ENCODE assay signal across 20 cellular contexts in genomic region chr3:61890167-61890566, GRCh38.
"Had no signal": no experiment of that assay in that cellular context is flagged by ENCODE, and none has a peak within 500 bp of the region (broad histone marks: within the 10 kb centered on the region; RNA-seq: fewer than 3 reads in every experiment).

No MANE protein-coding gene starts in this region.

- H3K36me3 ChIP-seq: colonic mucosa, gastrocnemius medialis, left lung, right lobe of liver, suprapubic skin, transverse colon, vagina had no signal

- H3K4me3 ChIP-seq: colonic mucosa, gastrocnemius medialis, left lung, right lobe of liver, smooth muscle cell, suprapubic skin, transverse colon, vagina had no signal

- H3K36me3 Mint-ChIP-seq: mesothelial cell of epicardium had no signal

- H3K27me3 Mint-ChIP-seq: central memory CD8-positive, alpha-beta T cell had no signal

- H3K4me3 Mint-ChIP-seq: activated T-cell treated with anti-CD3 and anti-CD28 coated beads, Interleukin-2, amount 50 U/mL, for 72 hours; central memory CD8-positive, alpha-beta T cell; mesothelial cell of epicardium; stimulated activated naive CD8-positive, alpha-beta T cell treated with anti-CD3 and anti-CD28 coated beads, Interleukin-15, amount 100 ng/mL, for 72 hours had no signal

- H3K4me1 ChIP-seq: colonic mucosa had no signal

- H3K4me1 Mint-ChIP-seq: central memory CD8-positive, alpha-beta T cell had no signal

- H3K9me3 ChIP-seq: colonic mucosa, gastrocnemius medialis, left lung, right lobe of liver, suprapubic skin, transverse colon, vagina had no signal

- H3K27me3 ChIP-seq: colonic mucosa, gastrocnemius medialis, left lung, right lobe of liver, suprapubic skin, transverse colon, vagina had no signal

- H3K27ac ChIP-seq: colonic mucosa, gastrocnemius medialis, left lung, right lobe of liver, suprapubic skin, transverse colon, vagina had no signal

- H3K9me3 Mint-ChIP-seq: mesothelial cell of epicardium; stimulated activated naive CD8-positive, alpha-beta T cell treated with anti-CD3 and anti-CD28 coated beads, Interleukin-15, amount 100 ng/mL, for 72 hours had no signal

- ATAC-seq: activated CD4-positive, CD25-positive, alpha-beta regulatory T cell treated with anti-CD3 and anti-CD28 coated beads, Interleukin-2, amount 50 U/mL, for 24 hours; activated T-cell treated with anti-CD3 and anti-CD28 coated beads, Interleukin-2, amount 50 U/mL, for 72 hours; gastrocnemius medialis; left lung; right lobe of liver; stimulated activated naive CD8-positive, alpha-beta T cell treated with anti-CD3 and anti-CD28 coated beads, Interleukin-15, amount 100 ng/mL, for 72 hours had no signal

- H3K27ac Mint-ChIP-seq: activated T-cell treated with anti-CD3 and anti-CD28 coated beads, Interleukin-2, amount 50 U/mL, for 72 hours; mesothelial cell of epicardium; stimulated activated naive CD8-positive, alpha-beta T cell treated with anti-CD3 and anti-CD28 coated beads, Interleukin-15, amount 100 ng/mL, for 72 hours had no signal

- DNase-seq: activated CD8-positive, alpha-beta memory T cell treated with anti-CD3 and anti-CD28 coated beads for 24 hours; activated effector memory CD4-positive, alpha-beta T cell treated with anti-CD3 and anti-CD28 coated beads, Interleukin-2, amount 50 U/mL, for 16 hours; activated naive CD4-positive, alpha-beta T cell treated with anti-CD3 and anti-CD28 coated beads, Interleukin-2, amount 50 U/mL, for 16 hours; activated T-cell treated with anti-CD3 and anti-CD28 coated beads, Interleukin-2, amount 50 U/mL, for 72 hours; aorta; colonic mucosa; gastrocnemius medialis; head of caudate nucleus; left lung; right lobe of liver; stimulated activated CD4-positive, alpha-beta T cell treated with anti-CD3 and anti-CD28 coated beads, Interleukin-4, amount 100 ng/mL, for 1 hour; stimulated activated naive CD8-positive, alpha-beta T cell treated with anti-CD3 and anti-CD28 coated beads, Interleukin-15, amount 100 ng/mL, for 72 hours; T-helper 9 cell; transverse colon had no signal
